Comparison of ENCODE assay signal across 15 cellular contexts in the genomic region with DNA sequence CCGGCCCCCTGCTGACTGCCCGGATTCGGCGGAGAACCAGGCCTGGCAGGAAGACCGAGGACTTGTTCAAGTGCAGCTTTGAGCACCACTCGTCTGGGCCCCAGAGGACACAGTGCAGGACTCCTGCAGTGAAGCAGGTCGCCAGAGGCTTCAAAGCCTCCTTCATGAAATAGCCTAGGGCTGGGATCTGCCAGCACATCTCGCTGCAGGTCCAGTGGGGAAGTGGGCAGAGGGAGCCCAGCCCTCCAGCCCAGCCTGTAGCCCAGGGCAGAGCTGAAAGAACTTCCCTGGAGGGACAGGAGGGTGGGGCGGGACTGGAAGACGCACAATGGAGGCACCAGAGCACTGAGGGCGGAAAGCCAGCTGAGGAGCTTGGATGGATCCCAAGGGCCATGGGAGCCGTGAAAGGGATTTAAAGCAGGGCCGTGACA. TPM values are rescaled to one million over a fixed set of nuclear protein-coding genes. Genes with fewer than 3 reads are reported as not detected.
DNase-seq lines count a peak whose midpoint lies in the region; ATAC-seq and TF ChIP-seq lines count a peak whose summit lies in the region.
"Had no signal": no experiment of that assay in that cellular context is flagged by ENCODE, and none has a peak within 500 bp of the region (broad histone marks: within the 10 kb centered on the region; RNA-seq: fewer than 3 reads in every experiment).

No MANE protein-coding gene starts in this region.

- H3K9me3 ChIP-seq in breast epithelium (no peaks in the 10 kb centered on the region), mammary epithelial cell (replicated peaks; ENCODE audit: insufficient read depth, low read length) (no peaks in the 10 kb centered on the region), upper lobe of right lung (no peaks in the 10 kb centered on the region), BE2C (no peaks in the 10 kb centered on the region)
- H3K9me3 ChIP-seq: thoracic aorta had no signal

- H3K27me3 ChIP-seq in breast epithelium (no peaks in the 10 kb centered on the region), mammary epithelial cell (ENCODE audit: insufficient read depth, low read length) (no peaks in the 10 kb centered on the region), upper lobe of right lung (no peaks in the 10 kb centered on the region), BE2C (no peaks in the 10 kb centered on the region)

- TF ChIP-seq POLR2A in breast epithelium (IDR thresholded peaks at IDR 0.05): no peak

- no peak overlapping the region for H3K4me3 ChIP-seq in breast epithelium
- H3K4me3 ChIP-seq in mammary epithelial cell (replicated peaks in 1 of 3; ENCODE audit: insufficient read depth in 1 of 3, low read depth in 2 of 3, low read length in 3 of 3): no peak overlapping the region
- no peak overlapping the region for H3K4me3 ChIP-seq in upper lobe of right lung
- H3K4me3 ChIP-seq in BE2C (ENCODE audit: low read depth, low read length): no peak overlapping the region
- H3K4me3 ChIP-seq: thoracic aorta had no signal

- H3K36me3 ChIP-seq in breast epithelium (no peaks in the 10 kb centered on the region), mammary epithelial cell (ENCODE audit: insufficient read depth, low read length) (no peaks in the 10 kb centered on the region), upper lobe of right lung (no peaks in the 10 kb centered on the region), BE2C (no peaks in the 10 kb centered on the region)
- H3K36me3 ChIP-seq: thoracic aorta had no signal

- no peak overlapping the region for H3K4me2 ChIP-seq in mammary epithelial cell (ENCODE audit: insufficient read depth, low read depth, low read length)

- H4K20me1 ChIP-seq in mammary epithelial cell (ENCODE audit: insufficient read depth, low read length): no peaks in the 10 kb centered on the region

- H3K9ac ChIP-seq in mammary epithelial cell (ENCODE audit: insufficient read depth, low read length): no peak overlapping the region

- CTCF ChIA-PET in mammary epithelial cell (lab: Charles Lee; ENCODE audit: low non-redundant PET): no interaction called here

- H3K4me1 ChIP-seq in breast epithelium (peaks cover 2 to 13% of the 10 kb centered on the region in 2 donors), mammary epithelial cell (ENCODE audit: insufficient read depth, low read length) (no peaks in the 10 kb centered on the region), upper lobe of right lung (peaks cover 6% of the 10 kb centered on the region), BE2C (peaks cover 7% of the 10 kb centered on the region)

- in situ Hi-C loops in mammary epithelial cell (cut with MboI; ENCODE audit: low sequenced_read_pairs in 2 of 2): no loop called here

- 34% methylated on average over 11 of the region's 13 CpGs for WGBS in mammary epithelial cell (ENCODE audit: low coverage, missing lambda C conversion rate)

- DNase-seq in breast epithelium (ENCODE audit: low spot score in 2 of 2): peak in 1 of 2 donors; percentile 47
- DNase-seq in mammary epithelial cell: no peak
- peak; percentile 39 for DNase-seq in ecto neural progenitor cell (ENCODE audit: low spot score)
- DNase-seq in myocyte (ENCODE audit: low read depth): peak; percentile 12
- peak; percentile 87 for DNase-seq in upper lobe of right lung
- no peak for DNase-seq in activated gamma-delta T cell treated with Interleukin-2 at 50 U/mL for 16 hours
- no peak for DNase-seq in BE2C
- DNase-seq: activated CD8-positive, alpha-beta memory T cell treated with anti-CD3 and anti-CD28 coated beads, Interleukin-2, amount 10 ng/mL, durations not matched to agents 7 days and 5 days; activated naive CD4-positive, alpha-beta T cell treated with anti-CD3 and anti-CD28 coated beads for 36 hours; Kasumi-1; NCI-H187; NK-92 treated with Interleukin-12 subunit alpha and Interleukin-12 subunit beta, amount 100 ng/mL, for 24 hours; small intestine had no signal

- no peak overlapping the region for H2AFZ ChIP-seq in mammary epithelial cell (ENCODE audit: low read depth, low read length)

- no peak for TF ChIP-seq CTCF in breast epithelium (IDR thresholded peaks at IDR 0.05)
- no peak for TF ChIP-seq CTCF in mammary epithelial cell (conservative IDR thresholded peaks at IDR 0.05 in 1 of 2, IDR thresholded peaks at IDR 0.05 in 1 of 2; ENCODE audit: extremely low read depth in 1 of 2, insufficient read depth in 1 of 2, low read depth in 1 of 2, low read length in 2 of 2)
- TF ChIP-seq CTCF in upper lobe of right lung (IDR thresholded peaks at IDR 0.05): no peak
- no peak for TF ChIP-seq CTCF in BE2C (IDR thresholded peaks at IDR 0.05; ENCODE audit: low read depth, low read length)

- no peaks in the 10 kb centered on the region for H3K79me2 ChIP-seq in mammary epithelial cell (ENCODE audit: insufficient read depth, low read length)

- BruUV-seq in mammary epithelial cell (replicated peaks; lab: Mats Ljungman, UMichigan): no TSS peak

- ATAC-seq in upper lobe of right lung (peak; percentile 82), GM21423 (IDR thresholded peaks at IDR 0.05; ENCODE audit: unreplicated experiment) (no peak)
- ATAC-seq: activated CD8-positive, alpha-beta memory T cell treated with anti-CD3 and anti-CD28 coated beads, Interleukin-2, amount 10 ng/mL, durations not matched to agents 7 days and 5 days had no signal

- dilution Hi-C loops in mammary epithelial cell (cut with HindIII; ENCODE audit: low sequenced_read_pairs): no loop called here

- intact Hi-C loops in breast epithelium (cut with DNase I; ENCODE audit: low total_unique reads): no loop called here
- intact Hi-C loops in mammary epithelial cell (cut with micrococcal nuclease): loop anchor here (5.0 kb wide), 2 partner anchors 166 to 396 kb away; no protein-coding TSS in a partner anchor
- intact Hi-C loops in upper lobe of right lung (cut with DNase I): no loop called here

- H3K27ac ChIP-seq in breast epithelium: peak overlapping the region; percentile 33 to 63
- H3K27ac ChIP-seq in mammary epithelial cell (ENCODE audit: insufficient read depth, low read depth, low read length): no peak overlapping the region
- H3K27ac ChIP-seq in upper lobe of right lung: no peak overlapping the region
- H3K27ac ChIP-seq: thoracic aorta had no signal

RNA-seq across cellular contexts. Expression of gene ATP6V0E2, which starts 7.1 kb away (rescaled TPM):
- total RNA-seq in breast epithelium: 10 to 100 TPM; 18.4 to 29.2 (median 23.1) TPM
- total RNA-seq in mammary epithelial cell: 10 to 100 TPM in 1 of 2 donors, 1 to 10 TPM in 1; 4.4 to 12.5 TPM
- polyA plus RNA-seq in mammary epithelial cell: 3.0 TPM
- 11.3 TPM for polyA minus RNA-seq in mammary epithelial cell
- total RNA-seq in myocyte: 22.3 and 26.6 TPM in 2 replicates
- 51.5 TPM for polyA plus RNA-seq in myocyte (2012)
- total RNA-seq in upper lobe of right lung: 19.6 TPM
- 226 TPM for polyA plus RNA-seq in BE2C (2012; ENCODE audit: insufficient read depth, insufficient read length, low read depth)

RNA-seq across cellular contexts. Expression of gene ZNF862, which starts 42.7 kb away (rescaled TPM):
- total RNA-seq in breast epithelium: 10 to 100 TPM; 21.4 to 27.8 (median 27.2) TPM
- total RNA-seq in mammary epithelial cell: 10 to 100 TPM in 1 of 2 donors, 1 to 10 TPM in 1; 9.7 to 10.5 TPM
- 4.6 TPM for polyA plus RNA-seq in mammary epithelial cell
- polyA minus RNA-seq in mammary epithelial cell: 1.2 TPM
- 14.2 and 16.3 TPM in 2 replicates for total RNA-seq in myocyte
- polyA plus RNA-seq in myocyte (2012): 13.5 TPM
- 14.6 TPM for total RNA-seq in upper lobe of right lung
- polyA plus RNA-seq in BE2C (2012; ENCODE audit: insufficient read depth, insufficient read length, low read depth): 17.5 TPM

Comparison
In these comparisons a context has a peak if more than half of its experiments do, and no peak if none do; other contexts are left out.
1. H3K27ac ChIP-seq: peak in breast epithelium (2 of 2); none in mammary epithelial cell (single experiment) and upper lobe of right lung (single experiment).
2. DNase-seq: peak in ecto neural progenitor cell (single experiment), myocyte (single experiment) and upper lobe of right lung (single experiment); none in mammary epithelial cell (single experiment), activated gamma-delta T cell treated with Interleukin-2 at 50 U/mL for 16 hours (single experiment) and BE2C (single experiment).